ENCODE assay signal across 25 cellular contexts in the genomic region with DNA sequence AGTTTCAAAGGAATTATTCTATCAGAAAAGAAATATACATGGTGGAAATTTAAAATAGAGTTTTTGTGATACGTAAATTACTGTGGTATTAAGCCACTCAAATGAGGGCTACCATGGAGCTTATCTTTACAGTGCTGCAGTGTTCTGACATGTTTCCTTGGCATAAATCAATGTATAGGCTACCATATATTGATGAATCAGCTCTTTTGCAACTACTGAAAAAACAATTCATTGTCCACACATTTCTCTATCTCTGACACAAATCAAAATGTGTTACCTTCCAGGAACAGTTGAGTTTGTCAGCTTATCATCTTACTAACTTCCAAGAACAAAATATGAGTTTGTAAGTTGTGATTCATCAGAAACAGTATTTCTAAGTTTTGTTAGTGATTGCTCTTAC.
"Had no signal": no experiment of that assay in that cellular context is flagged by ENCODE, and none has a peak within 500 bp of the region (broad histone marks: within the 10 kb centered on the region; RNA-seq: fewer than 3 reads in every experiment).

No MANE protein-coding gene starts in this region.

- H3K4me1 ChIP-seq: esophagus squamous epithelium, gastrocnemius medialis, heart right ventricle, left lung, lower lobe of right lung had no signal

- DNase-seq: cortex of kidney; effector CD8-positive, alpha-beta T cell; effector memory CD8-positive, alpha-beta T cell; endodermal cell; erythroblast; esophagus squamous epithelium; foreskin fibroblast; foreskin melanocyte; gastrocnemius medialis; glutamatergic neuron; head of caudate nucleus; heart right ventricle; hippocampal formation; left cardiac atrium; left lung; left ventricle myocardium superior; lower lobe of right lung; mesenchymal stem cell; mucosa of descending colon; naive B cell had no signal

- FAIRE-seq: endometrium, islet of Langerhans, keratinocyte had no signal

- H3K36me3 ChIP-seq: esophagus squamous epithelium, gastrocnemius medialis, heart right ventricle, left lung, lower lobe of right lung had no signal

- H3K9me3 ChIP-seq: esophagus squamous epithelium, gastrocnemius medialis, left lung, lower lobe of right lung had no signal

- H3K4me3 ChIP-seq: esophagus squamous epithelium, gastrocnemius medialis, heart right ventricle, left lung, lower lobe of right lung, mucosa of descending colon had no signal

- ATAC-seq: effector memory CD8-positive, alpha-beta T cell; esophagus mucosa; gastrocnemius medialis; heart right ventricle; left cardiac atrium; left lung; left ventricle myocardium superior; lower lobe of right lung; mucosa of descending colon had no signal

- H3K27me3 ChIP-seq: esophagus squamous epithelium, gastrocnemius medialis, heart right ventricle, left lung had no signal

- H3K27ac ChIP-seq: epithelial cell of prostate, esophagus squamous epithelium, gastrocnemius medialis, heart right ventricle, left lung, lower lobe of right lung had no signal
